Comparison of ENCODE assay signal across 8 cellular contexts in genomic region chr19:23075031-23075733, GRCh38. TPM values are rescaled to one million over a fixed set of nuclear protein-coding genes. Genes with fewer than 3 reads are reported as not detected.
DNase-seq lines count a peak whose midpoint lies in the region; TF ChIP-seq lines count a peak whose summit lies in the region.

No MANE protein-coding gene starts in this region.

- DNase-seq in COR-L47 (lab: John Stamatoyannopoulos, UW) = peak; percentile 3
- peak; percentile 26 for DNase-seq in HFF-Myc (ENCODE audit: extremely low read depth, low read depth)
- DNase-seq in NCI-H526 treated with DMSO at 0.1 percent for 48 hours (lab: John Stamatoyannopoulos, UW) = peak; percentile 63
- peak; percentile 58 for DNase-seq in cerebellar cortex (ENCODE audit: low spot score)
- peak; percentile 43 for DNase-seq in kidney epithelial cell (ENCODE audit: low read depth)
- DNase-seq in stimulated activated CD8-positive, alpha-beta memory T cell treated with anti-CD3 and anti-CD28 coated beads, Interleukin-4, amount 100 ng/mL, for 48 hours = peak; percentile 42
- DNase-seq in GM19240 (ENCODE audit: insufficient read length, low spot score) = no peak
- DNase-seq in NCI-H1048 (lab: John Stamatoyannopoulos, UW) = no peak

- H3K4me3 ChIP-seq in HFF-Myc (replicated peaks; ENCODE audit: low read depth, low read length) = peak overlapping the region; percentile 73
- H3K4me3 ChIP-seq in kidney epithelial cell (ENCODE audit: low read depth, low read length) = peak overlapping the region; percentile 80

- H3K27me3 ChIP-seq in kidney epithelial cell (ENCODE audit: control insufficient read depth, insufficient read depth, low read length) = peaks cover 13% of the 10 kb centered on the region

- no peaks in the 10 kb centered on the region for H3K36me3 ChIP-seq in kidney epithelial cell (ENCODE audit: control insufficient read depth, insufficient read depth, low read length)

- no peak for TF ChIP-seq CTCF in HFF-Myc (IDR thresholded peaks at IDR 0.05; ENCODE audit: low read depth, low read length, missing control alignments)
- no peak for TF ChIP-seq CTCF in kidney epithelial cell (IDR thresholded peaks at IDR 0.05; ENCODE audit: insufficient read depth, low read length, poor library complexity, severe bottlenecking)

RNA-seq across cellular contexts. Expression of gene ZNF730, which starts 41.6 kb away (rescaled TPM):
- total RNA-seq in kidney epithelial cell = 1.8 and 3.6 TPM in 2 replicates

Comparison
In these comparisons a context has a peak if more than half of its experiments do, and no peak if none do; other contexts are left out.
1. DNase-seq: peak in COR-L47 (single experiment), HFF-Myc (single experiment), NCI-H526 treated with DMSO at 0.1 percent for 48 hours (single experiment), cerebellar cortex (single experiment), kidney epithelial cell (single experiment) and stimulated activated CD8-positive, alpha-beta memory T cell treated with anti-CD3 and anti-CD28 coated beads, Interleukin-4, amount 100 ng/mL, for 48 hours (single experiment); none in GM19240 (single experiment) and NCI-H1048 (single experiment).